In the genomic region with DNA sequence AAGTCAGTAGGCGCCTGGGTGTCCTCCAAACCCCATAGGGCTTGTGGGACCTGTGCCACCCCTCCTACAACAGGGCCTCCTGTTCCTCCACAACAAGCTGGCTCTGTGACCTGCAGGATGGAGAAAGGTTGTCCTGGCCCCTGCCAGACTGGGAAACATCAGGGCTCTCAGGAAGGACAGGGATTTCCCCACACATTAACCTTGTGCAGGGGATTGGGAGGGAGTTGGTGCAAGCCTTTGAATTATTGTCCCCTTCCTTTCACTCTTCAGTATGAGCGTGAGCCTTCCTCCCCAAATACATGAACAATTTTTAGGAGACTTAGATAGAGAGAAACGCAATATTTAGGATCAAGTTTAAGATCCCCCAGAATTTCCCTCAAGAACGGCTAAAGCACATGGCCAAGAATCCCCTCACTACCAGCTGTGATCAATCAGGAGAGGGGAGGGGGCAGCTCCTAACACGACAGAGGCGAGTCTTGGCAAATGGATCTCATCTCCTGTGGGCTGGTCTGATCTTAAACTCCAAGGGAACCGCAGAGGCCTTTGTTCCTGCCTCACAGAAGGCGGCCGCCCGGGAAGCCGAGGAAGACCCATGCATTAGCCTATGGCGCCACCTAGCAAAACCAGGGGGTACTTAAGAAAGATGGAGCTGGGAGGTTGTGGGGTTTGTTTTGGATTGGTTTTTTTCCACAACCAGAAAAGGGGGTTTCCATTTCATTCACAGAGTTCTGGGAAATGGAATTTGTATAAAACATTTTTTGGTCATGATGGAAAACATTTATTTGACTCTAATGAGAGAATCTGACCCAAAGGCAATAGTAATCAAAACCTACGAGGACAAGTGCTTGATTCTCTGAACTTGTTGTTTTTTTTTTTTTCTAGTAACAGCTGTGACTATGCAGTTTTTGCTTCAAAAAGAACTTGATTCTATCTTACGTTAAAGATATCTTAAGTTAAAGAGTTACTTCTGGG, we compare ENCODE assay signal across 8 cellular contexts. TPM values are rescaled to one million over a fixed set of nuclear protein-coding genes. Genes with fewer than 3 reads are reported as not detected.
A peak's percentile ranks its signal among the peaks of the same experiment; 100 is the strongest.
DNase-seq lines count a peak whose midpoint lies in the region; ATAC-seq and TF ChIP-seq lines count a peak whose summit lies in the region.

No MANE protein-coding gene starts in this region.

- H3K36me3 ChIP-seq in esophagus muscularis mucosa (no peaks in the 10 kb centered on the region), stomach smooth muscle (ENCODE audit: control insufficient read depth in 2 of 2, insufficient read depth in 2 of 2, low read length in 2 of 2) (no peaks in the 10 kb centered on the region)

- H3K4me1 ChIP-seq in esophagus muscularis mucosa (peaks cover 12 to 43% (median 19%) of the 10 kb centered on the region in 4 donors), stomach smooth muscle (ENCODE audit: control insufficient read depth, insufficient read depth, low read length) (no peaks in the 10 kb centered on the region)

- H3K27ac ChIP-seq in esophagus muscularis mucosa (replicated peaks in 1 of 4), result peak overlapping the region in 2 of 4 donors; percentile 23 to 52
- no peak overlapping the region for H3K27ac ChIP-seq in stomach smooth muscle (ENCODE audit: low read length)

- H3K9me3 ChIP-seq in esophagus muscularis mucosa (no peaks in the 10 kb centered on the region), stomach smooth muscle (ENCODE audit: control insufficient read depth in 2 of 2, low read length in 2 of 2) (no peaks in the 10 kb centered on the region)

- no peak for TF ChIP-seq EP300 in esophagus muscularis mucosa (IDR thresholded peaks at IDR 0.05)

- ATAC-seq in GM19328 (IDR thresholded peaks at IDR 0.05; ENCODE audit: unreplicated experiment), result no peak

- H3K36me3 Mint-ChIP-seq in activated CD4-positive, alpha-beta memory T cell treated with anti-CD3 and anti-CD28 coated beads, Interleukin-2, amount 10 ng/mL, durations not matched to agents 7 days and 5 days (ENCODE audit: low read depth), result no peaks in the 10 kb centered on the region

- peak; percentile 15 for DNase-seq in GM12864 (ENCODE audit: low read depth)
- DNase-seq in HK-2 (ENCODE audit: unreplicated experiment), result peak; percentile 72
- peak; percentile 71 for DNase-seq in NCI-H526 treated with DMSO at 0.1 percent for 48 hours (lab: John Stamatoyannopoulos, UW)
- peak; percentile 67 for DNase-seq in activated CD4-positive, alpha-beta memory T cell treated with anti-CD3 and anti-CD28 coated beads, Interleukin-2, amount 10 ng/mL, durations not matched to agents 7 days and 5 days
- peak; percentile 96 for DNase-seq in esophagus muscularis mucosa (ENCODE audit: extremely low spot score)
- DNase-seq in myocyte (ENCODE audit: low read depth), result peak; percentile 89

- no peaks in the 10 kb centered on the region for H3K9me3 Mint-ChIP-seq in activated CD4-positive, alpha-beta memory T cell treated with anti-CD3 and anti-CD28 coated beads, Interleukin-2, amount 10 ng/mL, durations not matched to agents 7 days and 5 days

- intact Hi-C loops in esophagus muscularis mucosa (cut with DNase I), result loop anchor here (2.0 to 10.0 kb wide), 2 partner anchors 255 to 369 kb away; a partner anchor contains a TSS

- H3K4me1 Mint-ChIP-seq in activated CD4-positive, alpha-beta memory T cell treated with anti-CD3 and anti-CD28 coated beads, Interleukin-2, amount 10 ng/mL, durations not matched to agents 7 days and 5 days, result peaks cover 15% of the 10 kb centered on the region

- no peak overlapping the region for H3K4me3 Mint-ChIP-seq in activated CD4-positive, alpha-beta memory T cell treated with anti-CD3 and anti-CD28 coated beads, Interleukin-2, amount 10 ng/mL, durations not matched to agents 7 days and 5 days

- H3K9ac ChIP-seq in stomach smooth muscle (ENCODE audit: low read length in 2 of 2), result peak overlapping the region; percentile 49 to 66

- POLR2A ChIA-PET in activated CD4-positive, alpha-beta memory T cell treated with anti-CD3 and anti-CD28 coated beads, Interleukin-2, amount 10 ng/mL, durations not matched to agents 7 days and 5 days (lab: Charles Lee), result interaction anchor here (2.3 kb wide), 1 partner anchor 368 kb away, joined by 6 read pairs; no protein-coding TSS in a partner anchor

- H3K27me3 Mint-ChIP-seq in activated CD4-positive, alpha-beta memory T cell treated with anti-CD3 and anti-CD28 coated beads, Interleukin-2, amount 10 ng/mL, durations not matched to agents 7 days and 5 days, result peaks cover 13% of the 10 kb centered on the region

- no peak for TF ChIP-seq POLR2A in esophagus muscularis mucosa (IDR thresholded peaks at IDR 0.05; ENCODE audit: low read depth)

- CTCF ChIA-PET in activated CD4-positive, alpha-beta memory T cell treated with anti-CD3 and anti-CD28 coated beads, Interleukin-2, amount 10 ng/mL, durations not matched to agents 7 days and 5 days (lab: Charles Lee), result interaction anchor here (0.6 to 4.6 kb wide), 26 partner anchors 9 to 427 kb away, joined by 3 to 96 read pairs (median 4); no protein-coding TSS in a partner anchor

- 26% methylated on average over 14 of the region's 14 CpGs for whole genome bisulfite sequencing in esophagus muscularis mucosa

- H3K4me3 ChIP-seq in GM12864 (ENCODE audit: low read depth, low read length) (no peak overlapping the region), esophagus muscularis mucosa (no peak overlapping the region), stomach smooth muscle (ENCODE audit: low read length in 2 of 2) (peak overlapping the region in 1 of 2 donors; percentile 15)

- no peaks in the 10 kb centered on the region for H3K27me3 ChIP-seq in esophagus muscularis mucosa
- peaks cover 0 to 2% of the 10 kb centered on the region in 2 donors for H3K27me3 ChIP-seq in stomach smooth muscle (ENCODE audit: control insufficient read depth in 1 of 2, insufficient read depth in 2 of 2, low read length in 2 of 2)

- TF ChIP-seq CTCF in GM12864 (IDR thresholded peaks at IDR 0.05; ENCODE audit: low read depth, low read length, missing control alignments) (peak; percentile 72), esophagus muscularis mucosa (IDR thresholded peaks at IDR 0.05) (peak; percentile 75 to 87 (median 85))

- no peak overlapping the region for H3K27ac Mint-ChIP-seq in activated CD4-positive, alpha-beta memory T cell treated with anti-CD3 and anti-CD28 coated beads, Interleukin-2, amount 10 ng/mL, durations not matched to agents 7 days and 5 days

RNA-seq across cellular contexts. Expression of a gene that starts 36.1 kb away (rescaled TPM):
- not detected for total RNA-seq in activated CD4-positive, alpha-beta memory T cell treated with anti-CD3 and anti-CD28 coated beads, Interleukin-2, amount 10 ng/mL, durations not matched to agents 7 days and 5 days
- total RNA-seq in esophagus muscularis mucosa, result 10 to 100 TPM; 33.2 to 69.7 (median 43.9) TPM
- total RNA-seq in myocyte, result 15.6 and 40.0 TPM in 2 replicates
- 16.5 TPM for polyA plus RNA-seq in myocyte (2012)

Comparison
In these comparisons a context has a peak if more than half of its experiments do, and no peak if none do; other contexts are left out.
1. DNase-seq: peak in every context shown above with its lines; median percentile 96 in esophagus muscularis mucosa; 89 in myocyte; 72 in HK-2; 71 in NCI-H526 treated with DMSO at 0.1 percent for 48 hours; 67 in activated CD4-positive, alpha-beta memory T cell treated with anti-CD3 and anti-CD28 coated beads, Interleukin-2, amount 10 ng/mL, durations not matched to agents 7 days and 5 days; 15 in GM12864.
2. RNA of a gene that starts 36.1 kb away (total RNA-seq): 33.2 to 69.7 TPM in esophagus muscularis mucosa and 15.6 to 40.0 TPM in myocyte; not detected in activated CD4-positive, alpha-beta memory T cell treated with anti-CD3 and anti-CD28 coated beads, Interleukin-2, amount 10 ng/mL, durations not matched to agents 7 days and 5 days; every median in the first group is over 10 times any median in the second.